Comparison of ENCODE assay signal across 13 cellular contexts in genomic region chr17:75397217-75397616, GRCh38. TPM values are rescaled to one million over a fixed set of nuclear protein-coding genes. Genes with fewer than 3 reads are reported as not detected.
DNase-seq lines count a peak whose midpoint lies in the region; ATAC-seq and TF ChIP-seq lines count a peak whose summit lies in the region.
"Had no signal": no experiment of that assay in that cellular context is flagged by ENCODE, and none has a peak within 500 bp of the region (broad histone marks: within the 10 kb centered on the region; RNA-seq: fewer than 3 reads in every experiment).

No MANE protein-coding gene starts in this region.

- H3K9me3 Mint-ChIP-seq in endodermal cell = no peaks in the 10 kb centered on the region
- no peaks in the 10 kb centered on the region for H3K9me3 Mint-ChIP-seq in type B pancreatic cell

- H3K36me3 ChIP-seq in cardiac muscle cell (no peaks in the 10 kb centered on the region), heart left ventricle (peaks cover 0 to 20% (median 0%) of the 10 kb centered on the region in 9 donors), SU-DHL-6 (ENCODE audit: low read length) (peaks cover 12% of the 10 kb centered on the region), endodermal cell (ENCODE audit: control insufficient read depth, insufficient read depth, low read length) (peaks cover 5% of the 10 kb centered on the region)
- H3K36me3 ChIP-seq: tibial nerve had no signal

- H3K4me1 Mint-ChIP-seq in endodermal cell (peaks cover 42% of the 10 kb centered on the region), type B pancreatic cell (ENCODE audit: unreplicated experiment) (peaks cover 37% of the 10 kb centered on the region)

- TF ChIP-seq CTCF in cardiac muscle cell (IDR thresholded peaks at IDR 0.05; ENCODE audit: low read depth, low read length) (no peak), heart left ventricle (IDR thresholded peaks at IDR 0.05) (no peak), SU-DHL-6 (IDR thresholded peaks at IDR 0.05; ENCODE audit: insufficient read depth, low read length, poor library complexity, severe bottlenecking) (no peak), endodermal cell (conservative IDR thresholded peaks at IDR 0.05) (no peak), type B pancreatic cell (conservative IDR thresholded peaks at IDR 0.05) (no peak)

- TF ChIP-seq POLR2A in heart left ventricle (IDR thresholded peaks at IDR 0.05) = no peak

- H3K4me3 Mint-ChIP-seq in endodermal cell (no peak overlapping the region), type B pancreatic cell (no peak overlapping the region)

- H2AFZ ChIP-seq in SU-DHL-6 (ENCODE audit: low read depth, low read length, severe bottlenecking) = no peak overlapping the region
- H2AFZ ChIP-seq: hepatocyte had no signal

- peak overlapping the region; percentile 91 for H3K4me2 ChIP-seq in SU-DHL-6 (ENCODE audit: low read depth, low read length, poor library complexity, severe bottlenecking)
- H3K4me2 ChIP-seq: hepatocyte had no signal

- H3K4me1 ChIP-seq in cardiac muscle cell (ENCODE audit: low read depth) (peaks cover 24% of the 10 kb centered on the region), heart left ventricle (peaks cover 0 to 94% (median 31%) of the 10 kb centered on the region in 12 donors), endodermal cell (ENCODE audit: control insufficient read depth, insufficient read depth, low read length) (peaks cover 3% of the 10 kb centered on the region)

- H3K27ac ChIP-seq in cardiac muscle cell (peak overlapping the region; percentile 29), heart left ventricle (no peak overlapping the region), SU-DHL-6 (ENCODE audit: low read depth, low read length) (peak overlapping the region; percentile 46), endodermal cell (ENCODE audit: low read depth, low read length) (no peak overlapping the region)
- H3K27ac ChIP-seq: hepatocyte, tibial nerve had no signal

- peak overlapping the region; percentile 23 for H3K27ac Mint-ChIP-seq in endodermal cell
- H3K27ac Mint-ChIP-seq in type B pancreatic cell = peak overlapping the region; percentile 60

- peaks cover 35% of the 10 kb centered on the region for H3F3A ChIP-seq in SU-DHL-6 (ENCODE audit: insufficient read depth)

- H3K79me2 ChIP-seq in SU-DHL-6 (ENCODE audit: insufficient read depth, low read length) = peaks cover 100% of the 10 kb centered on the region

- H4K20me1 ChIP-seq in SU-DHL-6 (ENCODE audit: low read depth, low read length) = peaks cover 41% of the 10 kb centered on the region

- H3K9me3 ChIP-seq in cardiac muscle cell (ENCODE audit: low read depth) (no peaks in the 10 kb centered on the region), heart left ventricle (no peaks in the 10 kb centered on the region), SU-DHL-6 (ENCODE audit: insufficient read depth, low read length) (no peaks in the 10 kb centered on the region), endodermal cell (ENCODE audit: control insufficient read depth, low read length) (no peaks in the 10 kb centered on the region)
- H3K9me3 ChIP-seq: tibial nerve had no signal

- H3K9me2 ChIP-seq in SU-DHL-6 (replicated peaks; ENCODE audit: insufficient read depth, low read length) = no peaks in the 10 kb centered on the region

- ATAC-seq in heart left ventricle (no peak), GM19395 (IDR thresholded peaks at IDR 0.05; ENCODE audit: unreplicated experiment) (no peak)

- peaks cover 10% of the 10 kb centered on the region for H3K36me3 Mint-ChIP-seq in endodermal cell (ENCODE audit: low read depth)
- no peaks in the 10 kb centered on the region for H3K36me3 Mint-ChIP-seq in type B pancreatic cell

- 69 to 81% (median 74%) methylated on average over 1 of the region's 1 CpG for WGBS in heart left ventricle, 4 donors
- WGBS in endodermal cell (ENCODE audit: insufficient coverage in 1 of 2, insufficient read length in 1 of 2), 2 experiments = 100% methylated on average over 1 of the region's 1 CpG; no CpG with 5 or more reads in 1 of the 2 experiments

- no peak for DNase-seq in cardiac muscle cell (ENCODE audit: low read depth in 1 of 2, low spot score in 1 of 2)
- DNase-seq in heart left ventricle = no peak
- DNase-seq in endodermal cell = no peak
- no peak for DNase-seq in type B pancreatic cell (ENCODE audit: extremely low spot score, unreplicated experiment)
- DNase-seq in NCI-H226 = no peak
- DNase-seq in HT-29 (ENCODE audit: low spot score) = no peak
- DNase-seq: activated CD4-positive, CD25-positive, alpha-beta regulatory T cell treated with anti-CD3 and anti-CD28 coated beads, Interleukin-2, amount 50 U/mL, for 72 hours; NCI-H2081; stimulated activated CD4-positive, alpha-beta T cell treated with anti-CD3 and anti-CD28 coated beads, Interleukin-1b, Interleukin-23, amount 100 ng/mL, for 48 hours had no signal

- H3K9ac ChIP-seq in SU-DHL-6 (ENCODE audit: low read length) (peak overlapping the region; percentile 62; the same call in 1 of the 2 replicates), endodermal cell (ENCODE audit: extremely low read depth, low read length, poor library complexity, severe bottlenecking) (no peak overlapping the region)

- intact Hi-C loops in heart left ventricle (cut with DNase I) = no loop called here

- H3K27me3 ChIP-seq in cardiac muscle cell = no peaks in the 10 kb centered on the region
- no peaks in the 10 kb centered on the region for H3K27me3 ChIP-seq in heart left ventricle
- no peaks in the 10 kb centered on the region for H3K27me3 ChIP-seq in SU-DHL-6 (ENCODE audit: low read length)
- H3K27me3 ChIP-seq in endodermal cell (ENCODE audit: control insufficient read depth, insufficient read depth, low read length, poor library complexity, severe bottlenecking) = no peaks in the 10 kb centered on the region
- H3K27me3 ChIP-seq: hepatocyte, tibial nerve had no signal

- no peaks in the 10 kb centered on the region for H3K27me3 Mint-ChIP-seq in endodermal cell (ENCODE audit: insufficient read depth)
- H3K27me3 Mint-ChIP-seq in type B pancreatic cell = no peaks in the 10 kb centered on the region

- no peak overlapping the region for H3K4me3 ChIP-seq in cardiac muscle cell
- no peak overlapping the region for H3K4me3 ChIP-seq in heart left ventricle
- H3K4me3 ChIP-seq in SU-DHL-6 (ENCODE audit: insufficient read depth, low read length, poor library complexity, severe bottlenecking) = no peak overlapping the region
- H3K4me3 ChIP-seq in endodermal cell (ENCODE audit: low read length) = no peak overlapping the region
- H3K4me3 ChIP-seq: hepatocyte, tibial nerve had no signal

RNA-seq across cellular contexts. Expression of gene GRB2, which starts 8.3 kb away (rescaled TPM):
- 113 and 198 TPM in 2 replicates for total RNA-seq in cardiac muscle cell
- 115 and 132 TPM in 2 replicates for polyA plus RNA-seq in cardiac muscle cell
- total RNA-seq in heart left ventricle = 100 to 1,000 TPM in 2 of 9 donors, 10 to 100 TPM in 7; 37.2 to 145 (median 67.7) TPM
- 10 to 100 TPM; 24.5 to 68.2 TPM for polyA plus RNA-seq in heart left ventricle
- total RNA-seq in endodermal cell = 10 to 100 TPM; 85.5 to 86.6 TPM
- 68.0 TPM for polyA plus RNA-seq in endodermal cell (2013, experiment 1 of 2)
- 56.4 TPM for polyA plus RNA-seq in endodermal cell (2013, experiment 2 of 2)
- 65.3 and 76.0 TPM in 2 replicates for total RNA-seq in type B pancreatic cell (ENCODE audit: low replicate concordance)
- 135 and 169 TPM in 2 replicates for total RNA-seq in HT-29 (2014; rRNA removed; shearing (Covaris generic))

RNA-seq across cellular contexts. Expression of gene TMEM94, which starts 59.2 kb away (rescaled TPM):
- total RNA-seq in cardiac muscle cell (87.1 and 105 TPM in 2 replicates), heart left ventricle (100 to 1,000 TPM in 1 of 9 donors, 10 to 100 TPM in 8; 35.7 to 130 (median 52.7) TPM), endodermal cell (100 to 1,000 TPM in 1 of 2 donors, 10 to 100 TPM in 1; 96.0 to 106 TPM), type B pancreatic cell (ENCODE audit: low replicate concordance) (86.5 and 112 TPM in 2 replicates)
- polyA plus RNA-seq in cardiac muscle cell (74.2 and 93.5 TPM in 2 replicates), heart left ventricle (10 to 100 TPM; 34.1 to 35.0 TPM)
- polyA plus RNA-seq in endodermal cell (2013, experiment 1 of 2) = 90.8 TPM
- 82.1 TPM for polyA plus RNA-seq in endodermal cell (2013, experiment 2 of 2)
- total RNA-seq in HT-29 (2014; rRNA removed; shearing (Covaris generic)) = 34.9 and 50.5 TPM in 2 replicates

Comparison
In these comparisons a context has a peak if more than half of its experiments do, and no peak if none do; other contexts are left out.
1. H3K27ac ChIP-seq: peak in cardiac muscle cell (single experiment) and SU-DHL-6 (single experiment); none in heart left ventricle (0 of 12) and endodermal cell (single experiment).